Comparison of ENCODE assay signal across 8 cellular contexts in the genomic region with DNA sequence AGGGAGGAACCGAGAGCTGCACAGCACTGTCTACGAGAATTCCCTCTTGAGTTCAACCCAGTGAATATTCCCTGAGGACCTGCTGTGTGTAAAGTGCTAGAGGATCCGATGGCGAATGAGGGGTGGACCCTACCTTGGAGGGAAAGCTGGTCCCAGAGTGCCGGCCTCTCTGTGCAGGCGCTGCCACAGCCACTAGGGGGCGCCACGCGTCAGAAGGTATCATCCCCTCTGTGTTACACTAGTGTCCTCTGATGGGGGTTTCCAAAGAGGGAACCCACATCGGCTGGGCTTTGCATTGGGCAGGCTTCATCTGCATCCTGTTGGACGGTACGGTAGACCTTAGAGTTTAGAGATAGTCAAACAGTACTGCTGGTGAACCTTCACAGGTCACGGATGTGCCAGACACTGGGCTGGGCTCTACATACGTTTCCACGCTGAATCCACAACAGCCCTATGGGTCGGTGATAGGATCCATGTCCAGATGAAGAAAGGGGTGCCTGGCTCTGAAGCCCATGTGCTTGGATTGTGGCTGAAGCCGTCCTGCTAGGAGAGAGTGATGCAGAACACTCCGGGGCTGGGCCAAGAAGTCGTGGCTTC. TPM values are rescaled to one million over a fixed set of nuclear protein-coding genes. Genes with fewer than 3 reads are reported as not detected.
DNase-seq lines count a peak whose midpoint lies in the region; ATAC-seq and TF ChIP-seq lines count a peak whose summit lies in the region.

No MANE protein-coding gene starts in this region.

- no peak overlapping the region for H2AFZ ChIP-seq in OCI-LY1 (ENCODE audit: low read length)

- no peaks in the 10 kb centered on the region for H3F3A ChIP-seq in OCI-LY1 (ENCODE audit: insufficient read depth, low read length)

- intact Hi-C loops in sciatic nerve (cut with DNase I) = no loop called here

- H3K9me2 ChIP-seq in OCI-LY1 (ENCODE audit: low read depth, low read length) = no peaks in the 10 kb centered on the region

- H3K36me3 Mint-ChIP-seq in activated T-cell treated with anti-CD3 and anti-CD28 coated beads, Interleukin-2, amount 50 U/mL, for 72 hours (ENCODE audit: insufficient read depth in 2 of 2) = peaks cover 3 to 6% of the 10 kb centered on the region in 2 donors

- no peaks in the 10 kb centered on the region for H3K36me3 ChIP-seq in OCI-LY1 (ENCODE audit: insufficient read depth, low read length)

- H3K27ac ChIP-seq in OCI-LY1 (ENCODE audit: low read depth, low read length, poor library complexity, severe bottlenecking) (no peak overlapping the region), foreskin keratinocyte (no peak overlapping the region)

- H3K27me3 ChIP-seq in OCI-LY1 (ENCODE audit: insufficient read depth, low read length) (no peaks in the 10 kb centered on the region), foreskin keratinocyte (no peaks in the 10 kb centered on the region)

- no peak overlapping the region for H3K4me3 ChIP-seq in OCI-LY1 (ENCODE audit: low read depth, low read length, poor library complexity, severe bottlenecking)

- TF ChIP-seq CTCF in OCI-LY1 (IDR thresholded peaks at IDR 0.05; ENCODE audit: low read length) = peak; percentile 98
- TF ChIP-seq CTCF in foreskin keratinocyte (conservative IDR thresholded peaks at IDR 0.05) = peak; percentile 70

- H3K27me3 Mint-ChIP-seq in activated T-cell treated with anti-CD3 and anti-CD28 coated beads, Interleukin-2, amount 50 U/mL, for 72 hours (ENCODE audit: low read depth) = no peaks in the 10 kb centered on the region

- no peaks in the 10 kb centered on the region for H3K4me1 ChIP-seq in OCI-LY1 (ENCODE audit: insufficient read depth, low read length, severe bottlenecking)
- H3K4me1 ChIP-seq in foreskin keratinocyte = peaks cover 11% of the 10 kb centered on the region

- no peaks in the 10 kb centered on the region for H3K79me2 ChIP-seq in OCI-LY1 (ENCODE audit: insufficient read depth, low read length)

- no peaks in the 10 kb centered on the region for H3K9me3 ChIP-seq in OCI-LY1 (ENCODE audit: low read length)

- no peak overlapping the region for H3K9ac ChIP-seq in OCI-LY1 (ENCODE audit: low read length)

- no peaks in the 10 kb centered on the region for H4K20me1 ChIP-seq in OCI-LY1 (ENCODE audit: insufficient read depth, low read length)

- no peak overlapping the region for H3K4me3 Mint-ChIP-seq in activated T-cell treated with anti-CD3 and anti-CD28 coated beads, Interleukin-2, amount 50 U/mL, for 72 hours

- peak; percentile 78 for ATAC-seq in activated T-cell treated with anti-CD3 and anti-CD28 coated beads, Interleukin-2, amount 50 U/mL, for 72 hours (replicated peaks in 1 of 2)
- peak; percentile 35 for ATAC-seq in foreskin keratinocyte
- ATAC-seq in sciatic nerve = peak; percentile 35

- peak; percentile 7 for DNase-seq in SKM-1 treated with dmso at 0.1 percent for 144 hours (lab: John Stamatoyannopoulos, UW; ENCODE audit: unreplicated experiment)
- DNase-seq in SKM-1 (lab: John Stamatoyannopoulos, UW; ENCODE audit: unreplicated experiment) = no peak
- DNase-seq in activated T-cell treated with anti-CD3 and anti-CD28 coated beads, Interleukin-2, amount 50 U/mL, for 72 hours = peak; percentile 70 to 80
- DNase-seq in foreskin keratinocyte = no peak
- DNase-seq in sciatic nerve (ENCODE audit: low spot score) = peak; percentile 80
- DNase-seq in NCI-H510A treated with DMSO at 0.1 percent for 48 hours (lab: John Stamatoyannopoulos, UW) = no peak
- no peak for DNase-seq in G401 (ENCODE audit: low spot score)

- peak overlapping the region; percentile 63 for H3K27ac Mint-ChIP-seq in activated T-cell treated with anti-CD3 and anti-CD28 coated beads, Interleukin-2, amount 50 U/mL, for 72 hours

- peaks cover 5% of the 10 kb centered on the region for H3K4me1 Mint-ChIP-seq in activated T-cell treated with anti-CD3 and anti-CD28 coated beads, Interleukin-2, amount 50 U/mL, for 72 hours (ENCODE audit: low read depth)

- in situ Hi-C loops in G401 (cut with HindIII; ENCODE audit: low sequenced_read_pairs) = no loop called here

- no peak overlapping the region for H3K4me2 ChIP-seq in OCI-LY1 (ENCODE audit: low read length)

- no peaks in the 10 kb centered on the region for H3K9me3 Mint-ChIP-seq in activated T-cell treated with anti-CD3 and anti-CD28 coated beads, Interleukin-2, amount 50 U/mL, for 72 hours

RNA-seq across cellular contexts. Expression of gene COA5, which starts 39.0 kb away (rescaled TPM):
- 10 to 100 TPM; 29.4 to 32.2 TPM for total RNA-seq in activated T-cell treated with anti-CD3 and anti-CD28 coated beads, Interleukin-2, amount 50 U/mL, for 72 hours
- total RNA-seq in foreskin keratinocyte (11.1 and 12.7 TPM in 2 replicates), sciatic nerve (38.2 TPM)
- polyA plus RNA-seq in foreskin keratinocyte = 15.6 and 17.8 TPM in 2 replicates
- total RNA-seq in G401 (2014; rRNA removed; shearing (Covaris generic)) = 21.5 and 37.0 TPM in 2 replicates

RNA-seq across cellular contexts. Expression of gene UNC50, which starts 39.1 kb away (rescaled TPM):
- total RNA-seq in activated T-cell treated with anti-CD3 and anti-CD28 coated beads, Interleukin-2, amount 50 U/mL, for 72 hours = 10 to 100 TPM; 35.2 to 40.6 TPM
- total RNA-seq in foreskin keratinocyte = 36.2 and 38.5 TPM in 2 replicates
- 36.4 and 42.7 TPM in 2 replicates for polyA plus RNA-seq in foreskin keratinocyte
- 43.6 TPM for total RNA-seq in sciatic nerve
- 38.5 and 41.7 TPM in 2 replicates for total RNA-seq in G401 (2014; rRNA removed; shearing (Covaris generic))

Comparison
In these comparisons a context has a peak if more than half of its experiments do, and no peak if none do; other contexts are left out.
1. DNase-seq: peak in SKM-1 treated with dmso at 0.1 percent for 144 hours (single experiment), activated T-cell treated with anti-CD3 and anti-CD28 coated beads, Interleukin-2, amount 50 U/mL, for 72 hours (2 of 2) and sciatic nerve (single experiment); none in SKM-1 (single experiment), foreskin keratinocyte (0 of 2), NCI-H510A treated with DMSO at 0.1 percent for 48 hours (single experiment) and G401 (single experiment).
2. Peak in every context shown above with its lines, with median percentiles within 50 percentile points of each other: ATAC-seq.